31 cellular contexts compared by ENCODE assay signal in the genomic region with DNA sequence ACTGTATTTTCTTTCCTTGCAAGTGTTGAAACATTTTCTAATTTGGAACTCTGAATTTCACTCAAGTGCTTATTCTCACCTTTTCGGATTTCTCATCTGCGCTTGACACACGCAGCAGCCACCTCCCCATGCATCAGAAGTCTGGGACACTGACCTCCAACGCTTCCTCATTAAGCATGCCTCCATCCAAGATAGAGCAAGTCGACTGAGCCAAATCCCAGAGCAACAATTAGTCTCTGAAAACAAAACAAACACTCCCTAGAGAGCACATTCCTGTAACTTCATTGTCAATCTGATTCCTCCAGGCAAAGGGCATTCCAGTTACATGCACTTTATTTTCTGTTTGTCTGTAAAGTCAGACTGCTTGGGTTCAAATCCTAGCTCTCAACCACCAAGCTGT. TPM values are rescaled to one million over a fixed set of nuclear protein-coding genes. Genes with fewer than 3 reads are reported as not detected.
DNase-seq lines count a peak whose midpoint lies in the region; ATAC-seq and TF ChIP-seq lines count a peak whose summit lies in the region.
"Had no signal": no experiment of that assay in that cellular context is flagged by ENCODE, and none has a peak within 500 bp of the region (broad histone marks: within the 10 kb centered on the region; RNA-seq: fewer than 3 reads in every experiment).

No MANE protein-coding gene starts in this region.

- H3K27ac ChIP-seq in mesenchymal stem cell (ENCODE audit: low read length, poor library complexity, severe bottlenecking) (no peak overlapping the region), colonic mucosa (no peak overlapping the region)
- H3K27ac ChIP-seq: body of pancreas, right lobe of liver, SK-N-MC, testis had no signal

- no peaks in the 10 kb centered on the region for H3K4me1 ChIP-seq in adipocyte (ENCODE audit: control insufficient read depth, insufficient read depth, low read length)
- H3K4me1 ChIP-seq in mesenchymal stem cell (ENCODE audit: control insufficient read depth, insufficient read depth, low read depth, low read length): no peaks in the 10 kb centered on the region
- H3K4me1 ChIP-seq in colonic mucosa: peaks cover 6% of the 10 kb centered on the region
- H3K4me1 ChIP-seq: body of pancreas, right lobe of liver had no signal

- H3K36me3 Mint-ChIP-seq in activated naive CD8-positive, alpha-beta T cell treated with anti-CD3 and anti-CD28 coated beads, Interleukin-2, amount 50 U/mL, for 24 hours (ENCODE audit: low read depth): peaks cover 6% of the 10 kb centered on the region
- peaks cover 3% of the 10 kb centered on the region for H3K36me3 Mint-ChIP-seq in activated naive CD8-positive, alpha-beta T cell treated with anti-CD3 and anti-CD28 coated beads for 36 hours
- H3K36me3 Mint-ChIP-seq: CD4-positive, CD25-positive, alpha-beta regulatory T cell had no signal

- H3K4me3 Mint-ChIP-seq in activated naive CD8-positive, alpha-beta T cell treated with anti-CD3 and anti-CD28 coated beads, Interleukin-2, amount 50 U/mL, for 24 hours: no peak overlapping the region
- no peak overlapping the region for H3K4me3 Mint-ChIP-seq in activated naive CD8-positive, alpha-beta T cell treated with anti-CD3 and anti-CD28 coated beads for 36 hours
- H3K4me3 Mint-ChIP-seq: activated CD8-positive, alpha-beta T cell treated with anti-CD3 and anti-CD28 coated beads for 36 hours; CD4-positive, CD25-positive, alpha-beta regulatory T cell; T-helper 1 cell treated with Interleukin-12 subunit alpha and Interleukin-12 subunit beta and Interleukin-4 antibody, amounts not matched to agents 30 μg/mL and 1 μg/mL, for 36 hours had no signal

- H4K91ac ChIP-seq in mesenchymal stem cell (ENCODE audit: low read length): no peak overlapping the region

- no peak for DNase-seq in activated naive CD8-positive, alpha-beta T cell treated with anti-CD3 and anti-CD28 coated beads, Interleukin-2, amount 50 U/mL, for 24 hours
- DNase-seq in activated naive CD8-positive, alpha-beta T cell treated with anti-CD3 and anti-CD28 coated beads for 36 hours: no peak
- DNase-seq in adipocyte (ENCODE audit: low read depth): peak; percentile 10
- no peak for DNase-seq in mesenchymal stem cell
- DNase-seq in colonic mucosa: no peak
- DNase-seq in NCI-H345 treated with DMSO at 0.1 percent for 48 hours (lab: John Stamatoyannopoulos, UW; ENCODE audit: unreplicated experiment): no peak
- no peak for DNase-seq in SW480 (ENCODE audit: low spot score)
- DNase-seq: 8988T; activated CD8-positive, alpha-beta T cell treated with anti-CD3 and anti-CD28 coated beads for 36 hours; activated effector memory CD4-positive, alpha-beta T cell treated with Interleukin-2 at 50 U/mL for 16 hours; body of pancreas; CD4-positive, CD25-positive, alpha-beta regulatory T cell; cerebellar nuclear complex; EL; hippocampal formation; MG63; NCI-H2029 treated with DMSO at 0.1 percent for 48 hours; NCI-H2227 treated with DMSO at 0.1 percent for 48 hours; NCI-H774; OCI-M1; posterior cingulate gyrus; right lobe of liver; stimulated activated CD4-positive, alpha-beta T cell treated with anti-CD3 and anti-CD28 coated beads, Interleukin-12 subunit alpha, Interleukin-12 subunit beta, amount 100 ng/mL, for 4 hours; stimulated activated CD4-positive, alpha-beta T cell treated with anti-CD3 and anti-CD28 coated beads, Interleukin-4, amount 100 ng/mL, for 24 hours; stimulated activated naive CD4-positive, alpha-beta T cell; testis had no signal

- H3K36me3 ChIP-seq in adipocyte (ENCODE audit: control insufficient read depth, insufficient read depth, low read length, severe bottlenecking) (no peaks in the 10 kb centered on the region), mesenchymal stem cell (ENCODE audit: control insufficient read depth in 1 of 2, insufficient read depth in 2 of 2, low read depth in 1 of 2, low read length in 2 of 2) (no peaks in the 10 kb centered on the region), colonic mucosa (no peaks in the 10 kb centered on the region)
- H3K36me3 ChIP-seq: MG63, right lobe of liver had no signal

- no peak overlapping the region for H3K14ac ChIP-seq in mesenchymal stem cell (ENCODE audit: low read length in 2 of 2)

- H3K9me3 ChIP-seq in adipocyte (ENCODE audit: control insufficient read depth, low read length): no peaks in the 10 kb centered on the region
- H3K9me3 ChIP-seq in mesenchymal stem cell (ENCODE audit: control insufficient read depth, low read length): no peaks in the 10 kb centered on the region
- no peaks in the 10 kb centered on the region for H3K9me3 ChIP-seq in colonic mucosa
- H3K9me3 ChIP-seq: body of pancreas, MG63, testis had no signal

- no peak overlapping the region for H3K4me2 ChIP-seq in mesenchymal stem cell (ENCODE audit: low read length, poor library complexity, severe bottlenecking)

- peak overlapping the region; percentile 7 for H4K8ac ChIP-seq in mesenchymal stem cell (ENCODE audit: low read length)

- H3K18ac ChIP-seq in mesenchymal stem cell (ENCODE audit: low read depth in 1 of 2, low read length in 2 of 2): no peak overlapping the region

- H2BK12ac ChIP-seq in mesenchymal stem cell (ENCODE audit: low read length in 2 of 2): no peak overlapping the region

- TF ChIP-seq CTCF in colonic mucosa (IDR thresholded peaks at IDR 0.05): no peak

- H3K79me1 ChIP-seq in mesenchymal stem cell (replicated peaks; ENCODE audit: low read length, poor library complexity, severe bottlenecking): no peaks in the 10 kb centered on the region

- no peak overlapping the region for H3K4ac ChIP-seq in mesenchymal stem cell (ENCODE audit: low read depth in 1 of 2, low read length in 2 of 2)

- no peak overlapping the region for H2AFZ ChIP-seq in mesenchymal stem cell (ENCODE audit: low read depth, low read length)

- H3K27ac Mint-ChIP-seq in activated naive CD8-positive, alpha-beta T cell treated with anti-CD3 and anti-CD28 coated beads, Interleukin-2, amount 50 U/mL, for 24 hours: peak overlapping the region; percentile 43
- H3K27ac Mint-ChIP-seq in activated naive CD8-positive, alpha-beta T cell treated with anti-CD3 and anti-CD28 coated beads for 36 hours: no peak overlapping the region
- H3K27ac Mint-ChIP-seq: activated CD8-positive, alpha-beta T cell treated with anti-CD3 and anti-CD28 coated beads for 36 hours; T-helper 1 cell treated with Interleukin-12 subunit alpha and Interleukin-12 subunit beta and Interleukin-4 antibody, amounts not matched to agents 30 μg/mL and 1 μg/mL, for 36 hours had no signal

- H2AK5ac ChIP-seq in mesenchymal stem cell (ENCODE audit: low read length, severe bottlenecking): no peak overlapping the region

- H3K9ac ChIP-seq in adipocyte (ENCODE audit: low read length): no peak overlapping the region
- no peak overlapping the region for H3K9ac ChIP-seq in mesenchymal stem cell (ENCODE audit: low read length)
- H3K9ac ChIP-seq in colonic mucosa (ENCODE audit: low read depth in 2 of 2, low read length in 2 of 2): no peak overlapping the region

- H2BK120ac ChIP-seq in mesenchymal stem cell (ENCODE audit: low read depth, low read length): no peak overlapping the region

- no peak overlapping the region for H3K4me3 ChIP-seq in adipocyte (ENCODE audit: low read length)
- H3K4me3 ChIP-seq in mesenchymal stem cell (ENCODE audit: insufficient read depth in 1 of 2, low read depth in 1 of 2, low read length in 2 of 2): no peak overlapping the region
- H3K4me3 ChIP-seq in colonic mucosa: no peak overlapping the region
- H3K4me3 ChIP-seq: body of pancreas, MG63, right lobe of liver, SK-N-MC, testis had no signal

- intact Hi-C loops in colonic mucosa (cut with DNase I): no loop called here

- no peaks in the 10 kb centered on the region for H3K9me3 Mint-ChIP-seq in activated naive CD8-positive, alpha-beta T cell treated with anti-CD3 and anti-CD28 coated beads, Interleukin-2, amount 50 U/mL, for 24 hours
- peaks cover 4% of the 10 kb centered on the region for H3K9me3 Mint-ChIP-seq in activated naive CD8-positive, alpha-beta T cell treated with anti-CD3 and anti-CD28 coated beads for 36 hours
- H3K9me3 Mint-ChIP-seq: activated CD8-positive, alpha-beta T cell treated with anti-CD3 and anti-CD28 coated beads for 36 hours had no signal

- no peak overlapping the region for H2BK5ac ChIP-seq in mesenchymal stem cell (ENCODE audit: low read depth, low read length, poor library complexity, severe bottlenecking)

- no peak overlapping the region for H3K23ac ChIP-seq in mesenchymal stem cell (ENCODE audit: low read length in 2 of 2)

- no peaks in the 10 kb centered on the region for H3K27me3 Mint-ChIP-seq in activated naive CD8-positive, alpha-beta T cell treated with anti-CD3 and anti-CD28 coated beads, Interleukin-2, amount 50 U/mL, for 24 hours
- H3K27me3 Mint-ChIP-seq in activated naive CD8-positive, alpha-beta T cell treated with anti-CD3 and anti-CD28 coated beads for 36 hours: no peaks in the 10 kb centered on the region
- H3K27me3 Mint-ChIP-seq: activated CD8-positive, alpha-beta T cell treated with anti-CD3 and anti-CD28 coated beads for 36 hours; CD4-positive, CD25-positive, alpha-beta regulatory T cell had no signal

- H3K4me1 Mint-ChIP-seq in activated naive CD8-positive, alpha-beta T cell treated with anti-CD3 and anti-CD28 coated beads, Interleukin-2, amount 50 U/mL, for 24 hours: peaks cover 57% of the 10 kb centered on the region
- H3K4me1 Mint-ChIP-seq in activated naive CD8-positive, alpha-beta T cell treated with anti-CD3 and anti-CD28 coated beads for 36 hours: peaks cover 35% of the 10 kb centered on the region

- H3K27me3 ChIP-seq in adipocyte (replicated peaks; ENCODE audit: control insufficient read depth, insufficient read depth, low read length): no peaks in the 10 kb centered on the region
- no peaks in the 10 kb centered on the region for H3K27me3 ChIP-seq in mesenchymal stem cell (ENCODE audit: control insufficient read depth in 1 of 2, insufficient read depth in 1 of 2, low read length in 2 of 2)
- H3K27me3 ChIP-seq in colonic mucosa: no peaks in the 10 kb centered on the region
- H3K27me3 ChIP-seq: body of pancreas, MG63, right lobe of liver, testis had no signal

- WGBS in mesenchymal stem cell: 44% methylated on average over 5 of the region's 5 CpGs

- no peak overlapping the region for H2BK15ac ChIP-seq in mesenchymal stem cell (ENCODE audit: low read depth, poor library complexity, severe bottlenecking)

- ATAC-seq in activated naive CD8-positive, alpha-beta T cell treated with anti-CD3 and anti-CD28 coated beads, Interleukin-2, amount 50 U/mL, for 24 hours: no peak
- no peak for ATAC-seq in HG03342 (IDR thresholded peaks at IDR 0.05; ENCODE audit: unreplicated experiment)
- ATAC-seq: activated CD8-positive, alpha-beta T cell treated with anti-CD3 and anti-CD28 coated beads for 36 hours; body of pancreas; right lobe of liver had no signal

RNA-seq across cellular contexts. Expression of a gene that starts 5.7 kb away (rescaled TPM):
- under 1 TPM in 1 of 2 experiments, not detected in 1; 0.04 TPM for total RNA-seq in activated naive CD8-positive, alpha-beta T cell treated with anti-CD3 and anti-CD28 coated beads for 36 hours
- not detected for polyA plus RNA-seq in mesenchymal stem cell (2013, experiment 1 of 2)
- not detected for polyA plus RNA-seq in mesenchymal stem cell (2013, experiment 2 of 2)
- total RNA-seq in colonic mucosa: 1 to 10 TPM in 1 of 2 donors, under 1 TPM in 1; 0.30 to 1.4 TPM
- total RNA-seq: activated CD8-positive, alpha-beta T cell treated with anti-CD3 and anti-CD28 coated beads for 36 hours; CD4-positive, CD25-positive, alpha-beta regulatory T cell; H4 had no signal
- polyA plus RNA-seq: neural cell had no signal
